In the genomic region with DNA sequence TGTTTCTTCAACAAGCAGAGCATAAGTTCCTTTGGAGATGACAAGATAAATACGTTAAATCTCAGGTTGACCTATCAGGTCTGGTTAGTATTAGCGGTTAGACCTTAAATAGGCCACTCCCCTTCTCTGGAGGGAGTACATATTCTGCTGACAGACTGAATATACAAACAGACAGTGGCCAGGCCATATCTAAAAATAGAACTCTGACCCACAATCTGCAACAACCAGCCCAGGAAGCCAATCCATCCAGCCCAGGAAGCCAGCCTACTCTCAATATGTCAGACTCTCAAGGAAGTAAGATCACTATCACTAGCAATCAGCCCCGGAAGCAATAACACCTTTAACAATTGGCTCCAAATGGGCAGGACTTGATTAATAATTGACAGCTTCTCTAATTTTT, we compare ENCODE assay signal across 1 cellular context.
A peak's percentile ranks its signal among the peaks of the same experiment; 100 is the strongest.
TF ChIP-seq lines count a peak whose summit lies in the region.

No MANE protein-coding gene starts in this region.

TF ChIP-seq in HepG2, 621 proteins besides CTCF, POLR2A, EP300 and RAD21:
- TF ChIP-seq, protein P1, sequence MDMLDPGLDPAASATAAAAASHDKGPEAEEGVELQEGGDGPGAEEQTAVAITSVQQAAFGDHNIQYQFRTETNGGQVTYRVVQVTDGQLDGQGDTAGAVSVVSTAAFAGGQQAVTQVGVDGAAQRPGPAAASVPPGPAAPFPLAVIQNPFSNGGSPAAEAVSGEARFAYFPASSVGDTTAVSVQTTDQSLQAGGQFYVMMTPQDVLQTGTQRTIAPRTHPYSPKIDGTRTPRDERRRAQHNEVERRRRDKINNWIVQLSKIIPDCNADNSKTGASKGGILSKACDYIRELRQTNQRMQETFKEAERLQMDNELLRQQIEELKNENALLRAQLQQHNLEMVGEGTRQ (IDR thresholded peaks at IDR 0.05; ENCODE audit: low read depth, low read length): no peak
- TF ChIP-seq, protein P1 (CRISPR knock-in tag; IDR thresholded peaks at IDR 0.05; ENCODE audit: borderline replicate concordance): no peak
- TF ChIP-seq NFE2L2 (IDR thresholded peaks at IDR 0.05; ENCODE audit: low read length): no peak
- TF ChIP-seq ZNF792 (CRISPR knock-in tag; IDR thresholded peaks at IDR 0.05): peak; percentile 55; the same call in 1 of the 2 replicates
TF ChIP-seq in HepG2: peak in this region for 1.
